ENCODE assay signal across 1 cellular context in the genomic region with DNA sequence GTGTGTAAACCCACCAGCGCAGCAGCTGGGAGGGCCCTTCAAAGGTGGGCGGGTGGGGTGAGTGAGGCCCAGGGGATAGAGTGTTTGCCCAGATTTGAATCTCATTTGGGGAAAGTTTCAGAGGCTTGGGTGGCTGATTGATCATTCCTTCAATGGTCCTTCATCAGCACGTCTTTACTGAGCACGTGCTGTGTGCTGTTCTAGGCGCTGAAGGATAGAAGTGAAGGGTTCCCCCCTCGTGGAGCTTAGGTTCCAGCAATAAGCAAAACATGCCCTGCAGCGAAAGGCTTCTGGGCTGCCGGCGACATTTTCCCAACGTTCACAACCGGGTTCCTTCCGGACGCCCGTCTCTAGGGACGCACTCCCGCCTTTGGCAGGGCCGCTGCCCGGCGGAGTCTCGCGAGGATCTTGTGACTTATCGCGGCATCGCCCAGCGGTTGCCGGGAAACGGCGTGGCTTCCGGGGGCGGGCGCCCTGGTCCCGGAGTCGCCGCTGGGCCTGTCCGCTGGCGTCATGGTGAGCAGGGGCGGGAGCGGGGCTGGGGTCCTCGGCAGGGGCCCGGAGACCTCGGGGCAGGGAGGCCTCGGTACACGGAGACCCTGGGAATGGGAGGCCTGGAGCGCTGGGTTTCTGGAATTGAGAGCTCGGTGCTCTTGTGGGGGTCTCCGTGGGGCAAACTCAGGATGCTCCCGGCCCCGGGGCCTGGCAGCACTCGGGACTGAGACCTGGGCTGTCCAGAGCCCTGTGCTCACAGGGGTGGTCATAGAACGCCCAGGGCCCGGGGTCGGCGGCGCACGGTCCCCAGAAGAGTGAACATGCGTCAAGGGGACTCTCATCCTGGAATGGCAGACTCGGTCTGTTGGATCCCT.
TF ChIP-seq lines count a peak whose summit lies in the region.

No MANE protein-coding gene starts in this region.

TF ChIP-seq in HepG2, 621 proteins besides CTCF, POLR2A, EP300 and RAD21 (continued from another document and continues in another):
- TF ChIP-seq, protein P1, sequence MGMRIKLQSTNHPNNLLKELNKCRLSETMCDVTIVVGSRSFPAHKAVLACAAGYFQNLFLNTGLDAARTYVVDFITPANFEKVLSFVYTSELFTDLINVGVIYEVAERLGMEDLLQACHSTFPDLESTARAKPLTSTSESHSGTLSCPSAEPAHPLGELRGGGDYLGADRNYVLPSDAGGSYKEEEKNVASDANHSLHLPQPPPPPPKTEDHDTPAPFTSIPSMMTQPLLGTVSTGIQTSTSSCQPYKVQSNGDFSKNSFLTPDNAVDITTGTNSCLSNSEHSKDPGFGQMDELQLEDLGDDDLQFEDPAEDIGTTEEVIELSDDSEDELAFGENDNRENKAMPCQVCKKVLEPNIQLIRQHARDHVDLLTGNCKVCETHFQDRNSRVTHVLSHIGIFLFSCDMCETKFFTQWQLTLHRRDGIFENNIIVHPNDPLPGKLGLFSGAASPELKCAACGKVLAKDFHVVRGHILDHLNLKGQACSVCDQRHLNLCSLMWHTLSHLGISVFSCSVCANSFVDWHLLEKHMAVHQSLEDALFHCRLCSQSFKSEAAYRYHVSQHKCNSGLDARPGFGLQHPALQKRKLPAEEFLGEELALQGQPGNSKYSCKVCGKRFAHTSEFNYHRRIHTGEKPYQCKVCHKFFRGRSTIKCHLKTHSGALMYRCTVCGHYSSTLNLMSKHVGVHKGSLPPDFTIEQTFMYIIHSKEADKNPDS (CRISPR knock-in tag; IDR thresholded peaks at IDR 0.05), result no peak
- TF ChIP-seq ZNF207 (IDR thresholded peaks at IDR 0.05; ENCODE audit: borderline replicate concordance) (no peak), TMF1 (CRISPR knock-in tag; IDR thresholded peaks at IDR 0.05; ENCODE audit: low read depth) (peak; percentile 87), SAP130 (CRISPR knock-in tag; IDR thresholded peaks at IDR 0.05; ENCODE audit: low read depth) (peak; percentile 99), SIX4 (CRISPR knock-in tag; IDR thresholded peaks at IDR 0.05) (peak; percentile 63; the same call in 1 of the 2 replicates), ZBTB46 (CRISPR knock-in tag; IDR thresholded peaks at IDR 0.05; ENCODE audit: borderline replicate concordance) (0 out of 2 replicates have a peak, but pooled peaks have one; percentile 52), ZBTB34 (CRISPR knock-in tag; IDR thresholded peaks at IDR 0.05) (peak; percentile 45; the same call in 1 of the 2 replicates), ZKSCAN1 (IDR thresholded peaks at IDR 0.05; ENCODE audit: low read length) (no peak), ZNF34 (CRISPR knock-in tag; IDR thresholded peaks at IDR 0.05; ENCODE audit: borderline replicate concordance) (0 out of 2 replicates have a peak, but pooled peaks have one; percentile 89), TRIM24 (CRISPR knock-in tag; IDR thresholded peaks at IDR 0.05) (no peak), IRF2 (CRISPR knock-in tag; IDR thresholded peaks at IDR 0.05) (peak; percentile 86), ZNF101 (CRISPR knock-in tag; IDR thresholded peaks at IDR 0.05; ENCODE audit: borderline replicate concordance, low read depth) (peak; percentile 78; the same call in 1 of the 2 replicates), ZNF260 (CRISPR knock-in tag; IDR thresholded peaks at IDR 0.05; ENCODE audit: borderline replicate concordance, low read depth) (0 out of 2 replicates have a peak, but pooled peaks have one; percentile 16), ELF3 (CRISPR knock-in tag; IDR thresholded peaks at IDR 0.05) (peak; percentile 81), SOX13 (IDR thresholded peaks at IDR 0.05) (no peak), SOX13 (CRISPR knock-in tag; conservative IDR thresholded peaks at IDR 0.05 in 1 of 2, IDR thresholded peaks at IDR 0.05 in 1 of 2) (peak in 1 of 2 experiments; percentile 29; a peak in 1 of 4 replicates), CHD2 (IDR thresholded peaks at IDR 0.05; ENCODE audit: low read depth, low read length) (peak; percentile 100), ZNF747 (CRISPR knock-in tag; IDR thresholded peaks at IDR 0.05; ENCODE audit: borderline replicate concordance) (peak; percentile 75; the same call in 1 of the 2 replicates), CREB1 (IDR thresholded peaks at IDR 0.05) (peak; percentile 54; the same call in 1 of the 2 replicates), CREB1 (CRISPR knock-in tag; IDR thresholded peaks at IDR 0.05) (0 out of 2 replicates have a peak, but pooled peaks have one; percentile 33), ZNF335 (CRISPR knock-in tag; IDR thresholded peaks at IDR 0.05) (0 out of 2 replicates have a peak, but pooled peaks have one; percentile 67), UBTF (CRISPR knock-in tag; IDR thresholded peaks at IDR 0.05) (peak; percentile 72), RFX5 (IDR thresholded peaks at IDR 0.05; ENCODE audit: low read depth, low read length) (no peak), KDM3A (CRISPR knock-in tag; IDR thresholded peaks at IDR 0.05; ENCODE audit: low read depth) (peak; percentile 68; the same call in 1 of the 2 replicates), ZBTB7B (CRISPR knock-in tag; IDR thresholded peaks at IDR 0.05) (0 out of 2 replicates have a peak, but pooled peaks have one; percentile 45), HNF1B (CRISPR knock-in tag; IDR thresholded peaks at IDR 0.05) (peak; percentile 86), SIN3A (IDR thresholded peaks at IDR 0.05; ENCODE audit: borderline replicate concordance, low read depth, low read length) (peak; percentile 99), ZNF678 (CRISPR knock-in tag; IDR thresholded peaks at IDR 0.05) (no peak), ZNF775 (CRISPR knock-in tag; IDR thresholded peaks at IDR 0.05; ENCODE audit: borderline replicate concordance) (0 out of 2 replicates have a peak, but pooled peaks have one; percentile 69), LRRFIP1 (CRISPR knock-in tag; conservative IDR thresholded peaks at IDR 0.05) (no peak), SP5 (CRISPR knock-in tag; IDR thresholded peaks at IDR 0.05; ENCODE audit: borderline replicate concordance, low read depth) (peak; percentile 38; the same call in 1 of the 2 replicates), TP53 (CRISPR knock-in tag; conservative IDR thresholded peaks at IDR 0.05) (0 out of 2 replicates have a peak, but pooled peaks have one; percentile 14)
- TF ChIP-seq, protein P2, sequence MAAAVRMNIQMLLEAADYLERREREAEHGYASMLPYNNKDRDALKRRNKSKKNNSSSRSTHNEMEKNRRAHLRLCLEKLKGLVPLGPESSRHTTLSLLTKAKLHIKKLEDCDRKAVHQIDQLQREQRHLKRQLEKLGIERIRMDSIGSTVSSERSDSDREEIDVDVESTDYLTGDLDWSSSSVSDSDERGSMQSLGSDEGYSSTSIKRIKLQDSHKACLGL (CRISPR knock-in tag; IDR thresholded peaks at IDR 0.05), result peak; percentile 26; the same call in 1 of the 2 replicates
- TF ChIP-seq, protein P3, sequence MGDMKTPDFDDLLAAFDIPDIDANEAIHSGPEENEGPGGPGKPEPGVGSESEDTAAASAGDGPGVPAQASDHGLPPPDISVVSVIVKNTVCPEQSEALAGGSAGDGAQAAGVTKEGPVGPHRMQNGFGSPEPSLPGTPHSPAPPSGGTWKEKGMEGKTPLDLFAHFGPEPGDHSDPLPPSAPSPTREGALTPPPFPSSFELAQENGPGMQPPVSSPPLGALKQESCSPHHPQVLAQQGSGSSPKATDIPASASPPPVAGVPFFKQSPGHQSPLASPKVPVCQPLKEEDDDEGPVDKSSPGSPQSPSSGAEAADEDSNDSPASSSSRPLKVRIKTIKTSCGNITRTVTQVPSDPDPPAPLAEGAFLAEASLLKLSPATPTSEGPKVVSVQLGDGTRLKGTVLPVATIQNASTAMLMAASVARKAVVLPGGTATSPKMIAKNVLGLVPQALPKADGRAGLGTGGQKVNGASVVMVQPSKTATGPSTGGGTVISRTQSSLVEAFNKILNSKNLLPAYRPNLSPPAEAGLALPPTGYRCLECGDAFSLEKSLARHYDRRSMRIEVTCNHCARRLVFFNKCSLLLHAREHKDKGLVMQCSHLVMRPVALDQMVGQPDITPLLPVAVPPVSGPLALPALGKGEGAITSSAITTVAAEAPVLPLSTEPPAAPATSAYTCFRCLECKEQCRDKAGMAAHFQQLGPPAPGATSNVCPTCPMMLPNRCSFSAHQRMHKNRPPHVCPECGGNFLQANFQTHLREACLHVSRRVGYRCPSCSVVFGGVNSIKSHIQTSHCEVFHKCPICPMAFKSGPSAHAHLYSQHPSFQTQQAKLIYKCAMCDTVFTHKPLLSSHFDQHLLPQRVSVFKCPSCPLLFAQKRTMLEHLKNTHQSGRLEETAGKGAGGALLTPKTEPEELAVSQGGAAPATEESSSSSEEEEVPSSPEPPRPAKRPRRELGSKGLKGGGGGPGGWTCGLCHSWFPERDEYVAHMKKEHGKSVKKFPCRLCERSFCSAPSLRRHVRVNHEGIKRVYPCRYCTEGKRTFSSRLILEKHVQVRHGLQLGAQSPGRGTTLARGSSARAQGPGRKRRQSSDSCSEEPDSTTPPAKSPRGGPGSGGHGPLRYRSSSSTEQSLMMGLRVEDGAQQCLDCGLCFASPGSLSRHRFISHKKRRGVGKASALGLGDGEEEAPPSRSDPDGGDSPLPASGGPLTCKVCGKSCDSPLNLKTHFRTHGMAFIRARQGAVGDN (CRISPR knock-in tag; IDR thresholded peaks at IDR 0.05), result peak; percentile 95
- TF ChIP-seq, protein P4, sequence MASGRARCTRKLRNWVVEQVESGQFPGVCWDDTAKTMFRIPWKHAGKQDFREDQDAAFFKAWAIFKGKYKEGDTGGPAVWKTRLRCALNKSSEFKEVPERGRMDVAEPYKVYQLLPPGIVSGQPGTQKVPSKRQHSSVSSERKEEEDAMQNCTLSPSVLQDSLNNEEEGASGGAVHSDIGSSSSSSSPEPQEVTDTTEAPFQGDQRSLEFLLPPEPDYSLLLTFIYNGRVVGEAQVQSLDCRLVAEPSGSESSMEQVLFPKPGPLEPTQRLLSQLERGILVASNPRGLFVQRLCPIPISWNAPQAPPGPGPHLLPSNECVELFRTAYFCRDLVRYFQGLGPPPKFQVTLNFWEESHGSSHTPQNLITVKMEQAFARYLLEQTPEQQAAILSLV (CRISPR knock-in tag; IDR thresholded peaks at IDR 0.05; ENCODE audit: borderline replicate concordance), result 0 out of 2 replicates have a peak, but pooled peaks have one; percentile 57
